In the genomic region with DNA sequence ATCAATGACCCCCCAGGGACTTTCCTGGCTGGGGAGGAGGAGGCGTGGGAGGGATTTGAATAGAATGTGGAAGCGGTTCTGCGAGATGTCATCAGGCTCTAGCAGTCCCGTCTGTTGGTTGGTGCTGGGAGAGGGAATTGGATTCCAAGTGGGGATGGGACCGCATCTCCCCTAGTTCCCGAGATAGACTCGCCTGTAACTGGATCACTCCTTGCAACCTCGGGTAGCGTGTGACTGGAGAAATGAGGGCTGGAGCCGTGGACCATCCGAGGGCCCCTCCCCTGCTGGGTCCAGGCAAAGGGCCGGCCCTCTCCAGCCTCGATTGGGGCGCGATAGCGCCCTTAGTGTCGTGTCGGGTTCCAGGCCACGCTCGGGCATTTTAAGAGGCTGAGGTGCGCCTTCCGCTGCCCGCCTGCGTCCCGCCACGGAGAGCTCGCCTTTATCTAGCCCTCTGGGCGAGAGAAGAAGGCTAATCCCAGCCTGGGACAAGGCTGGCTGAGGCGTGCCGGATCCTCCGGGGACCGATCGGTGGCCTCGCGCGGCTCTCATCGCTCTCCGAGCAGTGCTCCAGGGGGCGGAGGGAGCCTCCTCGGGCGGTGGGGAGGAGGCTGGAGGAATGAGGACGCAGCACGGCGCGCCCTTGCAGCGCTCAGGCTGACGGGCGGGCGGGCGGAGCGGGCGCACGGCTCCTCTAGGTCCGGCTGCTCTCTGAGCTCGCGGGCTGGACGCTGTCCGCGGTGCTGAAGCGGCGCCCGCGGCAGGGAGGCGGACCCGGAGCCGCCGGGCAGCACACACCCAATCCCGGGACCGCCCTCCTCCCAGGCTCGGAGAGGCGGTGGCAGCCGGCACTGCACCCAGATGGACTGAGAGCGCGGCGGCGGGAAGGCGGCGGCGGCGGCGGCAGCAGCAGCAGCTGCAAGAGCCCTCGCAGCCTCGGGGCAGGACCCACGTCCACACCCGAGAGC, we compare ENCODE assay signal across 1 cellular context.
TF ChIP-seq lines count a peak whose summit lies in the region.

No MANE protein-coding gene starts in this region.

TF ChIP-seq in HepG2, 621 proteins besides CTCF, POLR2A, EP300 and RAD21 (continued from another document and continues in another):
- peak; percentile 82 for TF ChIP-seq GATAD1 (CRISPR knock-in tag; IDR thresholded peaks at IDR 0.05)
- peak; percentile 95 for TF ChIP-seq ZNF329 (CRISPR knock-in tag; IDR thresholded peaks at IDR 0.05; ENCODE audit: low read depth)
- no peak for TF ChIP-seq RFX1 (IDR thresholded peaks at IDR 0.05)
- TF ChIP-seq ZNF3 (CRISPR knock-in tag; IDR thresholded peaks at IDR 0.05) = peak; percentile 63; the same call in 1 of the 2 replicates
- TF ChIP-seq HNRNPUL1 (IDR thresholded peaks at IDR 0.05; ENCODE audit: low read depth, low read length) = no peak
- peak; percentile 96; the same call in 1 of the 2 replicates for TF ChIP-seq GPN1 (CRISPR knock-in tag; IDR thresholded peaks at IDR 0.05; ENCODE audit: borderline replicate concordance)
- peak; percentile 81 for TF ChIP-seq SKI (IDR thresholded peaks at IDR 0.05; ENCODE audit: partially characterized antibody)
- no peak for TF ChIP-seq ZNF496 (CRISPR knock-in tag; IDR thresholded peaks at IDR 0.05; ENCODE audit: insufficient replicate concordance)
- TF ChIP-seq, protein P1, sequence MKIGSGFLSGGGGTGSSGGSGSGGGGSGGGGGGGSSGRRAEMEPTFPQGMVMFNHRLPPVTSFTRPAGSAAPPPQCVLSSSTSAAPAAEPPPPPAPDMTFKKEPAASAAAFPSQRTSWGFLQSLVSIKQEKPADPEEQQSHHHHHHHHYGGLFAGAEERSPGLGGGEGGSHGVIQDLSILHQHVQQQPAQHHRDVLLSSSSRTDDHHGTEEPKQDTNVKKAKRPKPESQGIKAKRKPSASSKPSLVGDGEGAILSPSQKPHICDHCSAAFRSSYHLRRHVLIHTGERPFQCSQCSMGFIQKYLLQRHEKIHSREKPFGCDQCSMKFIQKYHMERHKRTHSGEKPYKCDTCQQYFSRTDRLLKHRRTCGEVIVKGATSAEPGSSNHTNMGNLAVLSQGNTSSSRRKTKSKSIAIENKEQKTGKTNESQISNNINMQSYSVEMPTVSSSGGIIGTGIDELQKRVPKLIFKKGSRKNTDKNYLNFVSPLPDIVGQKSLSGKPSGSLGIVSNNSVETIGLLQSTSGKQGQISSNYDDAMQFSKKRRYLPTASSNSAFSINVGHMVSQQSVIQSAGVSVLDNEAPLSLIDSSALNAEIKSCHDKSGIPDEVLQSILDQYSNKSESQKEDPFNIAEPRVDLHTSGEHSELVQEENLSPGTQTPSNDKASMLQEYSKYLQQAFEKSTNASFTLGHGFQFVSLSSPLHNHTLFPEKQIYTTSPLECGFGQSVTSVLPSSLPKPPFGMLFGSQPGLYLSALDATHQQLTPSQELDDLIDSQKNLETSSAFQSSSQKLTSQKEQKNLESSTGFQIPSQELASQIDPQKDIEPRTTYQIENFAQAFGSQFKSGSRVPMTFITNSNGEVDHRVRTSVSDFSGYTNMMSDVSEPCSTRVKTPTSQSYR (CRISPR knock-in tag; IDR thresholded peaks at IDR 0.05; ENCODE audit: borderline replicate concordance) = peak; percentile 65; the same call in 1 of the 2 replicates
- peak; percentile 20; the same call in 1 of the 2 replicates for TF ChIP-seq REXO4 (CRISPR knock-in tag; IDR thresholded peaks at IDR 0.05; ENCODE audit: borderline replicate concordance)
- no peak for TF ChIP-seq ZUFSP (CRISPR knock-in tag; IDR thresholded peaks at IDR 0.05; ENCODE audit: borderline replicate concordance)
- peak; percentile 51 for TF ChIP-seq PAXIP1 (CRISPR knock-in tag; conservative IDR thresholded peaks at IDR 0.05)
- TF ChIP-seq, protein P2, sequence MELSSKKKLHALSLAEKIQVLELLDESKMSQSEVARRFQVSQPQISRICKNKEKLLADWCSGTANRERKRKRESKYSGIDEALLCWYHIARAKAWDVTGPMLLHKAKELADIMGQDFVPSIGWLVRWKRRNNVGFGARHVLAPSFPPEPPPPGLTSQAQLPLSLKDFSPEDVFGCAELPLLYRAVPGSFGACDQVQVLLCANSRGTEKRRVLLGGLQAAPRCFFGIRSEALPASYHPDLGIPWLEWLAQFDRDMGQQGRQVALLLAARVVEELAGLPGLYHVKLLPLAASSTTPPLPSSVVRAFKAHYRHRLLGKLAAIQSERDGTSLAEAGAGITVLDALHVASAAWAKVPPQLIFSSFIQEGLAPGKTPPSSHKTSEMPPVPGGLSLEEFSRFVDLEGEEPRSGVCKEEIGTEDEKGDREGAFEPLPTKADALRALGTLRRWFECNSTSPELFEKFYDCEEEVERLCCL (CRISPR knock-in tag; IDR thresholded peaks at IDR 0.05; ENCODE audit: borderline replicate concordance) = peak; percentile 98
- TF ChIP-seq PLRG1 (conservative IDR thresholded peaks at IDR 0.05) = no peak
- TF ChIP-seq ATF3 (CRISPR knock-in tag; IDR thresholded peaks at IDR 0.05) = peak; percentile 90
- no peak for TF ChIP-seq TRIM24 (CRISPR knock-in tag; IDR thresholded peaks at IDR 0.05)
- peak; percentile 68; the same call in 1 of the 2 replicates for TF ChIP-seq RXRA (CRISPR knock-in tag; IDR thresholded peaks at IDR 0.05)
- TF ChIP-seq ZNF354B (CRISPR knock-in tag; IDR thresholded peaks at IDR 0.05) = peak; percentile 82; the same call in 1 of the 2 replicates
- peak; percentile 95 for TF ChIP-seq SMYD3 (CRISPR knock-in tag; IDR thresholded peaks at IDR 0.05)
- peak; percentile 63; the same call in 1 of the 2 replicates for TF ChIP-seq ZNF256 (CRISPR knock-in tag; conservative IDR thresholded peaks at IDR 0.05)
- peak; percentile 73; the same call in 1 of the 2 replicates for TF ChIP-seq ZZZ3 (CRISPR knock-in tag; IDR thresholded peaks at IDR 0.05; ENCODE audit: borderline replicate concordance)
- no peak for TF ChIP-seq RBM22 (optimal IDR thresholded peaks at IDR 0.05; ENCODE audit: low read length)
- TF ChIP-seq, protein P3, sequence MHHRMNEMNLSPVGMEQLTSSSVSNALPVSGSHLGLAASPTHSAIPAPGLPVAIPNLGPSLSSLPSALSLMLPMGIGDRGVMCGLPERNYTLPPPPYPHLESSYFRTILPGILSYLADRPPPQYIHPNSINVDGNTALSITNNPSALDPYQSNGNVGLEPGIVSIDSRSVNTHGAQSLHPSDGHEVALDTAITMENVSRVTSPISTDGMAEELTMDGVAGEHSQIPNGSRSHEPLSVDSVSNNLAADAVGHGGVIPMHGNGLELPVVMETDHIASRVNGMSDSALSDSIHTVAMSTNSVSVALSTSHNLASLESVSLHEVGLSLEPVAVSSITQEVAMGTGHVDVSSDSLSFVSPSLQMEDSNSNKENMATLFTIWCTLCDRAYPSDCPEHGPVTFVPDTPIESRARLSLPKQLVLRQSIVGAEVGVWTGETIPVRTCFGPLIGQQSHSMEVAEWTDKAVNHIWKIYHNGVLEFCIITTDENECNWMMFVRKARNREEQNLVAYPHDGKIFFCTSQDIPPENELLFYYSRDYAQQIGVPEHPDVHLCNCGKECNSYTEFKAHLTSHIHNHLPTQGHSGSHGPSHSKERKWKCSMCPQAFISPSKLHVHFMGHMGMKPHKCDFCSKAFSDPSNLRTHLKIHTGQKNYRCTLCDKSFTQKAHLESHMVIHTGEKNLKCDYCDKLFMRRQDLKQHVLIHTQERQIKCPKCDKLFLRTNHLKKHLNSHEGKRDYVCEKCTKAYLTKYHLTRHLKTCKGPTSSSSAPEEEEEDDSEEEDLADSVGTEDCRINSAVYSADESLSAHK (CRISPR knock-in tag; IDR thresholded peaks at IDR 0.05; ENCODE audit: borderline replicate concordance) = peak; percentile 93; the same call in 1 of the 2 replicates
- TF ChIP-seq CSRNP1 (CRISPR knock-in tag; IDR thresholded peaks at IDR 0.05) = peak; percentile 99
- peak; percentile 53; the same call in 1 of the 2 replicates for TF ChIP-seq POGZ (CRISPR knock-in tag; IDR thresholded peaks at IDR 0.05)
- peak; percentile 88 for TF ChIP-seq ZNF619 (CRISPR knock-in tag; IDR thresholded peaks at IDR 0.05)
- TF ChIP-seq ZNF577 (CRISPR knock-in tag; IDR thresholded peaks at IDR 0.05; ENCODE audit: borderline replicate concordance, low read depth) = no peak
- no peak for TF ChIP-seq SRSF4 (IDR thresholded peaks at IDR 0.05; ENCODE audit: low read depth, low read length, poor library complexity, severe bottlenecking)
- peak; percentile 72 for TF ChIP-seq ONECUT2 (CRISPR knock-in tag; IDR thresholded peaks at IDR 0.05)
- TF ChIP-seq CREM (IDR thresholded peaks at IDR 0.05) = no peak
- no peak for TF ChIP-seq CREM (CRISPR knock-in tag; IDR thresholded peaks at IDR 0.05)
- peak; percentile 69 for TF ChIP-seq ZMYM4 (CRISPR knock-in tag; IDR thresholded peaks at IDR 0.05)
- TF ChIP-seq EHMT2 (IDR thresholded peaks at IDR 0.05; ENCODE audit: borderline replicate concordance, low read depth, low read length) = peak; percentile 49; the same call in 1 of the 2 replicates
- peak; percentile 93; the same call in 1 of the 2 replicates for TF ChIP-seq KAT7 (CRISPR knock-in tag; IDR thresholded peaks at IDR 0.05; ENCODE audit: borderline replicate concordance)
- peak; percentile 90; the same call in 1 of the 2 replicates for TF ChIP-seq ZNF674 (CRISPR knock-in tag; IDR thresholded peaks at IDR 0.05; ENCODE audit: low read depth)
- TF ChIP-seq HNF4A (CRISPR knock-in tag; IDR thresholded peaks at IDR 0.05) = peak; percentile 59; the same call in 1 of the 2 replicates
- peak; percentile 96 for TF ChIP-seq ZSCAN31 (CRISPR knock-in tag; IDR thresholded peaks at IDR 0.05; ENCODE audit: low read depth)
- TF ChIP-seq GABPA (IDR thresholded peaks at IDR 0.05; ENCODE audit: low read depth, low read length) = no peak
- no peak for TF ChIP-seq GABPA (CRISPR knock-in tag; IDR thresholded peaks at IDR 0.05; ENCODE audit: low read depth)
- TF ChIP-seq PATZ1 (CRISPR knock-in tag; IDR thresholded peaks at IDR 0.05) = peak; percentile 74
- TF ChIP-seq CC2D1A (CRISPR knock-in tag; IDR thresholded peaks at IDR 0.05) = no peak
- no peak for TF ChIP-seq ZNF572 (CRISPR knock-in tag; IDR thresholded peaks at IDR 0.05)
- peak; percentile 98 for TF ChIP-seq ZSCAN12 (CRISPR knock-in tag; IDR thresholded peaks at IDR 0.05)
- TF ChIP-seq YY1 (IDR thresholded peaks at IDR 0.05; ENCODE audit: insufficient read depth, insufficient replicate concordance, low read depth, low read length) = peak; percentile 56
- TF ChIP-seq FOXJ3 (CRISPR knock-in tag; IDR thresholded peaks at IDR 0.05; ENCODE audit: borderline replicate concordance) = no peak
